Comparison of ENCODE assay signal across 8 cellular contexts in genomic region chr3:134754768-134755559, GRCh38. TPM values are rescaled to one million over a fixed set of nuclear protein-coding genes. Genes with fewer than 3 reads are reported as not detected.
DNase-seq lines count a peak whose midpoint lies in the region; ATAC-seq and TF ChIP-seq lines count a peak whose summit lies in the region.

No MANE protein-coding gene starts in this region.

- H3K27ac Mint-ChIP-seq in activated CD4-positive, alpha-beta T cell treated with anti-CD3 and anti-CD28 coated beads, Interleukin-2, amount 10 ng/mL, durations not matched to agents 7 days and 5 days = no peak overlapping the region

- DNase-seq in NCI-H446 (lab: John Stamatoyannopoulos, UW) (peak; percentile 20 to 61), NCI-H446 treated with DMSO at 0.1 percent for 48 hours (lab: John Stamatoyannopoulos, UW) (no peak), HuH-7 (ENCODE audit: low spot score) (peak; percentile 48), heart left ventricle (peak in 3 of 5 donors; percentile 45 to 67 (median 57)), activated gamma-delta T cell (lab: John Stamatoyannopoulos, UW) (no peak)
- peak; percentile 44 for DNase-seq in activated CD4-positive, alpha-beta T cell treated with anti-CD3 and anti-CD28 coated beads, Interleukin-2, amount 10 ng/mL, durations not matched to agents 7 days and 5 days
- peak; percentile 9 for DNase-seq in stimulated activated CD4-positive, alpha-beta T cell treated with anti-CD3 and anti-CD28 coated beads, Interleukin-4, amount 100 ng/mL, for 24 hours

- TF ChIP-seq POLR2A in heart left ventricle (IDR thresholded peaks at IDR 0.05) = no peak

- H3K4me1 ChIP-seq in heart left ventricle = peaks cover 0 to 18% (median 5%) of the 10 kb centered on the region in 12 donors

- no peaks in the 10 kb centered on the region for H3K9me3 Mint-ChIP-seq in activated CD4-positive, alpha-beta T cell treated with anti-CD3 and anti-CD28 coated beads, Interleukin-2, amount 10 ng/mL, durations not matched to agents 7 days and 5 days

- H3K4me3 ChIP-seq in heart left ventricle = no peak overlapping the region

- H3K36me3 Mint-ChIP-seq in activated CD4-positive, alpha-beta T cell treated with anti-CD3 and anti-CD28 coated beads, Interleukin-2, amount 10 ng/mL, durations not matched to agents 7 days and 5 days (ENCODE audit: low read depth) = no peaks in the 10 kb centered on the region

- ATAC-seq in GM21390 (IDR thresholded peaks at IDR 0.05; ENCODE audit: unreplicated experiment) (peak; percentile 93), heart left ventricle (peak in 2 of 4 donors; percentile 37 to 61)

- no peaks in the 10 kb centered on the region for H3K36me3 ChIP-seq in heart left ventricle

- intact Hi-C loops in heart left ventricle (cut with DNase I) = loop anchor here in 7 of 10 donors (2.0 to 10.0 kb wide), 7 partner anchors 58 to 158 kb away; partner anchors contain the start of gene KY (in 4 of the 7)

- no peaks in the 10 kb centered on the region for H3K4me1 Mint-ChIP-seq in activated CD4-positive, alpha-beta T cell treated with anti-CD3 and anti-CD28 coated beads, Interleukin-2, amount 10 ng/mL, durations not matched to agents 7 days and 5 days

- no peak overlapping the region for H3K27ac ChIP-seq in heart left ventricle

- POLR2A ChIA-PET in activated CD4-positive, alpha-beta T cell treated with anti-CD3 and anti-CD28 coated beads, Interleukin-2, amount 10 ng/mL, durations not matched to agents 7 days and 5 days (lab: Charles Lee) = no interaction called here

- no peaks in the 10 kb centered on the region for H3K9me3 ChIP-seq in heart left ventricle

- no peak overlapping the region for H3K4me3 Mint-ChIP-seq in activated CD4-positive, alpha-beta T cell treated with anti-CD3 and anti-CD28 coated beads, Interleukin-2, amount 10 ng/mL, durations not matched to agents 7 days and 5 days

- CTCF ChIA-PET in activated CD4-positive, alpha-beta T cell treated with anti-CD3 and anti-CD28 coated beads, Interleukin-2, amount 10 ng/mL, durations not matched to agents 7 days and 5 days (lab: Charles Lee) = interaction anchor here (0.7 to 1.1 kb wide), 3 partner anchors 8 to 13 kb away, joined by 3 read pairs; no protein-coding TSS in a partner anchor

- peaks cover 7% of the 10 kb centered on the region for H3K27me3 Mint-ChIP-seq in activated CD4-positive, alpha-beta T cell treated with anti-CD3 and anti-CD28 coated beads, Interleukin-2, amount 10 ng/mL, durations not matched to agents 7 days and 5 days

- 60 to 85% (median 68%) methylated on average over 2 to 4 of the region's 4 CpGs for WGBS in heart left ventricle, 4 donors

- TF ChIP-seq CTCF in heart left ventricle (IDR thresholded peaks at IDR 0.05) = peak; percentile 26 to 58 (median 45)

- H3K27me3 ChIP-seq in heart left ventricle = peaks cover 0 to 3% (median 0%) of the 10 kb centered on the region in 9 donors

RNA-seq across cellular contexts. Expression of gene EPHB1, which starts 40.1 kb away (rescaled TPM):
- total RNA-seq in activated CD4-positive, alpha-beta T cell treated with anti-CD3 and anti-CD28 coated beads, Interleukin-2, amount 10 ng/mL, durations not matched to agents 7 days and 5 days = 1 to 10 TPM; 1.2 to 1.8 TPM
- total RNA-seq in heart left ventricle = 1 to 10 TPM in 6 of 9 donors, under 1 TPM in 3; 0.31 to 2.2 (median 1.1) TPM
- under 1 TPM; 0.42 to 0.49 TPM for polyA plus RNA-seq in heart left ventricle

Comparison
In these comparisons a context has a peak if more than half of its experiments do, and no peak if none do; other contexts are left out.
1. DNase-seq: peak in NCI-H446 (2 of 2), HuH-7 (single experiment), activated CD4-positive, alpha-beta T cell treated with anti-CD3 and anti-CD28 coated beads, Interleukin-2, amount 10 ng/mL, durations not matched to agents 7 days and 5 days (single experiment), heart left ventricle (3 of 5) and stimulated activated CD4-positive, alpha-beta T cell treated with anti-CD3 and anti-CD28 coated beads, Interleukin-4, amount 100 ng/mL, for 24 hours (single experiment); none in NCI-H446 treated with DMSO at 0.1 percent for 48 hours (single experiment) and activated gamma-delta T cell (single experiment).